1 cellular context compared by ENCODE assay signal in the genomic region with DNA sequence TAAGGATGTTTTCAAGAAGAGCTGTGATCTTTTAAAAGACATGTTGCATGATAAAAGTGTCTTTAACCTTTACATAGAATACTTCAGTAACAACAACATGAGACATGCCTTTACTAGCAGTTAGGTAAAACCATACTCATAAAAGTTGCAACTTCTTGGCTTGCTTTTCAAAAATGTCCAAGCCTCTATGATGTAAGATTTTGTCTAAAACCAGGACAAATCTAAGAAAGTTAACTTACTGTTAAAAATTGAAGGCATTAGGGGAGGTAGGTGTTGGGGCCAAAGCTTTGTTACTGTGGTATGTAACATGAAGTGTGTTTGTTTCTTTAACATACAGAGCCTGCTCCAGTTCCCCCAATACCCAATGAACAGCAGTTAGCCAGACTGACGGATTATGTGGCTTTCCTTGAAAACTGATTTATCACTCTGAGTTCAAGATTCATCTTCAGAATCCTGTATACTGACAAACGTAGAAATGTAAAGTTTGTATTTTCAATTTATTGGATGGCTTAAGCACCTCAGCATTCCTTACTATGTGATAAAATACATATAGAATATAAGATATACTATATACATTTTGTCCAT.
TF ChIP-seq lines count a peak whose summit lies in the region.

No MANE protein-coding gene starts in this region.

TF ChIP-seq in IMR-90, 13 proteins besides CTCF, POLR2A, EP300 and RAD21 (continued from another document):
- TF ChIP-seq MAZ (IDR thresholded peaks at IDR 0.05; ENCODE audit: borderline replicate concordance, low read depth, low read length), result no peak
- TF ChIP-seq BHLHE40 (IDR thresholded peaks at IDR 0.05; ENCODE audit: low read depth, low read length), result no peak
- TF ChIP-seq, protein P1, sequence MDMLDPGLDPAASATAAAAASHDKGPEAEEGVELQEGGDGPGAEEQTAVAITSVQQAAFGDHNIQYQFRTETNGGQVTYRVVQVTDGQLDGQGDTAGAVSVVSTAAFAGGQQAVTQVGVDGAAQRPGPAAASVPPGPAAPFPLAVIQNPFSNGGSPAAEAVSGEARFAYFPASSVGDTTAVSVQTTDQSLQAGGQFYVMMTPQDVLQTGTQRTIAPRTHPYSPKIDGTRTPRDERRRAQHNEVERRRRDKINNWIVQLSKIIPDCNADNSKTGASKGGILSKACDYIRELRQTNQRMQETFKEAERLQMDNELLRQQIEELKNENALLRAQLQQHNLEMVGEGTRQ (IDR thresholded peaks at IDR 0.05; ENCODE audit: low read depth, low read length), result no peak
- TF ChIP-seq, protein P2, sequence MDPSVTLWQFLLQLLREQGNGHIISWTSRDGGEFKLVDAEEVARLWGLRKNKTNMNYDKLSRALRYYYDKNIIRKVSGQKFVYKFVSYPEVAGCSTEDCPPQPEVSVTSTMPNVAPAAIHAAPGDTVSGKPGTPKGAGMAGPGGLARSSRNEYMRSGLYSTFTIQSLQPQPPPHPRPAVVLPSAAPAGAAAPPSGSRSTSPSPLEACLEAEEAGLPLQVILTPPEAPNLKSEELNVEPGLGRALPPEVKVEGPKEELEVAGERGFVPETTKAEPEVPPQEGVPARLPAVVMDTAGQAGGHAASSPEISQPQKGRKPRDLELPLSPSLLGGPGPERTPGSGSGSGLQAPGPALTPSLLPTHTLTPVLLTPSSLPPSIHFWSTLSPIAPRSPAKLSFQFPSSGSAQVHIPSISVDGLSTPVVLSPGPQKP (IDR thresholded peaks at IDR 0.05; ENCODE audit: borderline replicate concordance, low read depth, low read length), result no peak
- TF ChIP-seq RFX5 (IDR thresholded peaks at IDR 0.05; ENCODE audit: low read depth, low read length), result no peak
- no peak for TF ChIP-seq SMC3 (IDR thresholded peaks at IDR 0.05; ENCODE audit: low read depth, low read length)
- no peak for TF ChIP-seq MAFK (IDR thresholded peaks at IDR 0.05; ENCODE audit: low read depth, low read length)
- no peak for TF ChIP-seq RCOR1 (IDR thresholded peaks at IDR 0.05; ENCODE audit: insufficient replicate concordance, low read length)
- no peak for TF ChIP-seq CHD1 (IDR thresholded peaks at IDR 0.05; ENCODE audit: low read depth, low read length)
- TF ChIP-seq NFE2L2 (IDR thresholded peaks at IDR 0.05; ENCODE audit: low read depth, low read length), result no peak
- TF ChIP-seq MXI1 (IDR thresholded peaks at IDR 0.05; ENCODE audit: borderline replicate concordance, low read depth, low read length), result no peak
- no peak for TF ChIP-seq FOS (IDR thresholded peaks at IDR 0.05; ENCODE audit: low read depth, low read length)
